ENCODE assay signal across 25 cellular contexts in genomic region chr7:111145472-111145871, GRCh38.
"Had no signal": no experiment of that assay in that cellular context is flagged by ENCODE, and none has a peak within 500 bp of the region (broad histone marks: within the 10 kb centered on the region; RNA-seq: fewer than 3 reads in every experiment).

No MANE protein-coding gene starts in this region.

- DNase-seq: heart left ventricle; kidney; left ventricle myocardium inferior; midbrain; mucosa of descending colon; naive thymus-derived CD4-positive, alpha-beta T cell; ovary; retina; right cardiac atrium; sigmoid colon; stimulated activated CD4-positive, alpha-beta T cell treated with anti-CD3 and anti-CD28 coated beads, Interleukin-12 subunit alpha, Interleukin-12 subunit beta, amount 100 ng/mL, for 4 hours; stimulated activated CD4-positive, alpha-beta T cell treated with anti-CD3 and anti-CD28 coated beads, Interleukin-15, amount 100 ng/mL, for 24 hours; stimulated activated CD4-positive, alpha-beta T cell treated with anti-CD3 and anti-CD28 coated beads, Interleukin-2, amount 100 ng/mL, for 24 hours; stimulated activated CD4-positive, alpha-beta T cell treated with anti-CD3 and anti-CD28 coated beads, Interleukin-4, amount 100 ng/mL, for 1 hour; stimulated activated naive B cell treated with anti-CD40 and anti-IgM and Interleukin-4, amounts not matched to agents 10 μg/mL and 1 μg/mL and 100 μg/mL, for 72 hours; stimulated activated naive CD8-positive, alpha-beta T cell treated with anti-CD3 and anti-CD28 coated beads, Interleukin-15, Interleukin-2, amounts not matched to agents 100 U/mL and 50 U/mL, for 24 hours; stomach; tibial artery; trophoblast cell; upper lobe of right lung had no signal

- H3K4me2 ChIP-seq: hepatocyte had no signal

- ATAC-seq: heart left ventricle; mucosa of descending colon; naive thymus-derived CD4-positive, alpha-beta T cell; natural killer cell treated with Interleukin-12 subunit alpha and Interleukin-12 subunit beta and Interleukin-15 and Interleukin-18, amount 100 ng/mL, for 72 hours; right cardiac atrium; stimulated activated naive B cell treated with anti-CD40 and anti-IgM and Interleukin-4, amounts not matched to agents 10 μg/mL and 1 μg/mL and 100 μg/mL, for 72 hours; stimulated activated naive CD8-positive, alpha-beta T cell treated with anti-CD3 and anti-CD28 coated beads, Interleukin-15, Interleukin-2, amounts not matched to agents 100 U/mL and 50 U/mL, for 24 hours; upper lobe of right lung had no signal

- H3K9me3 ChIP-seq: heart left ventricle, left ventricle myocardium inferior, mucosa of descending colon, ovary, sigmoid colon, stomach, thoracic aorta, tibial artery, upper lobe of right lung had no signal

- H3K4me3 ChIP-seq: heart left ventricle, hepatocyte, left ventricle myocardium inferior, lung, mucosa of descending colon, ovary, sigmoid colon, skin epidermis, stomach, thoracic aorta, tibial artery, upper lobe of right lung had no signal

- H3K27ac ChIP-seq: heart left ventricle, hepatocyte, left ventricle myocardium inferior, ovary, sigmoid colon, skin epidermis, stomach, thoracic aorta, upper lobe of right lung had no signal

- H2AFZ ChIP-seq: hepatocyte had no signal

- H3K79me2 ChIP-seq: hepatocyte had no signal

- H3K36me3 ChIP-seq: heart left ventricle, left ventricle myocardium inferior, ovary, sigmoid colon, stomach, thoracic aorta, tibial artery, upper lobe of right lung had no signal

- H3K4me1 ChIP-seq: left ventricle myocardium inferior, stomach, upper lobe of right lung had no signal

- H3K27me3 ChIP-seq: heart left ventricle, hepatocyte, ovary, sigmoid colon, stomach, tibial artery, upper lobe of right lung had no signal
